In genomic region chr5:149656576-149657182, GRCh38 we compare ENCODE assay signal across 8 cellular contexts.
A peak's percentile ranks its signal among the peaks of the same experiment; 100 is the strongest.
DNase-seq lines count a peak whose midpoint lies in the region; ATAC-seq and TF ChIP-seq lines count a peak whose summit lies in the region.

No MANE protein-coding gene starts in this region.

- intact Hi-C loops in Calu3 (cut with micrococcal nuclease; ENCODE audit: unreplicated experiment), result loop anchor here (1.0 kb wide), 1 partner anchor 172 kb away; no protein-coding TSS in a partner anchor
- intact Hi-C loops in stomach (cut with DNase I; ENCODE audit: low total_unique reads), result no loop called here

- H3K36me3 ChIP-seq in SJCRH30, result no peaks in the 10 kb centered on the region
- no peaks in the 10 kb centered on the region for H3K36me3 ChIP-seq in stomach

- WGBS in stomach, 5 donors, result 55 to 83% (median 67%) methylated on average over 6 of the region's 6 CpGs

- DNase-seq in Calu3, result peak; percentile 71
- peak in 1 of 2 experiments; percentile 52 for DNase-seq in HL-60 (ENCODE audit: low read depth in 1 of 2, low spot score in 1 of 2)
- DNase-seq in SJCRH30, result peak; percentile 50 to 73
- DNase-seq in germinal center (ENCODE audit: low spot score), result peak; percentile 60
- peak; percentile 72 for DNase-seq in stomach
- DNase-seq in NK-92 (lab: John Stamatoyannopoulos, UW; ENCODE audit: unreplicated experiment), result no peak
- no peak for DNase-seq in activated CD4-positive, CD25-positive, alpha-beta regulatory T cell (lab: John Stamatoyannopoulos, UW)

- no peak overlapping the region for H3K27ac ChIP-seq in HL-60 (replicated peaks)
- no peak overlapping the region for H3K27ac ChIP-seq in SJCRH30
- peak overlapping the region in 3 of 5 donors; percentile 41 to 61 (median 51) for H3K27ac ChIP-seq in stomach

- H3K27me3 Mint-ChIP-seq in Calu3 (ENCODE audit: unreplicated experiment), result peaks cover 39% of the 10 kb centered on the region

- TF ChIP-seq CTCF in Calu3 (IDR thresholded peaks at IDR 0.05; ENCODE audit: unreplicated experiment), result peak; percentile 89
- peak; percentile 80 for TF ChIP-seq CTCF in HL-60 (IDR thresholded peaks at IDR 0.05; ENCODE audit: insufficient read depth, low read length)
- peak in 5 of 7 experiments; percentile 50 to 71 (median 64) for TF ChIP-seq CTCF in stomach (IDR thresholded peaks at IDR 0.05)

- no peaks in the 10 kb centered on the region for H3K27me3 ChIP-seq in HL-60 (ENCODE audit: insufficient read depth, poor library complexity, severe bottlenecking)
- no peaks in the 10 kb centered on the region for H3K27me3 ChIP-seq in SJCRH30
- H3K27me3 ChIP-seq in stomach, result no peaks in the 10 kb centered on the region

- no peak for TF ChIP-seq POLR2A in stomach (IDR thresholded peaks at IDR 0.05)

- no peak for TF ChIP-seq EP300 in stomach (IDR thresholded peaks at IDR 0.05)

- no peak overlapping the region for H3K4me3 ChIP-seq in HL-60 (replicated peaks; ENCODE audit: insufficient read depth, low read length)
- H3K4me3 ChIP-seq in SJCRH30, result no peak overlapping the region
- H3K4me3 ChIP-seq in stomach, result no peak overlapping the region

- no peaks in the 10 kb centered on the region for H3K4me1 ChIP-seq in SJCRH30
- H3K4me1 ChIP-seq in stomach, result peaks cover 5 to 20% (median 12%) of the 10 kb centered on the region in 4 donors

- no peaks in the 10 kb centered on the region for H3K9me3 ChIP-seq in SJCRH30 (replicated peaks)
- H3K9me3 ChIP-seq in stomach, result peaks cover 0 to 10% (median 2%) of the 10 kb centered on the region in 4 donors

- no TSS peak for BruUV-seq in Calu3 (replicated peaks; lab: Mats Ljungman, UMichigan)

- H3K36me3 Mint-ChIP-seq in Calu3 (ENCODE audit: insufficient read depth, unreplicated experiment), result peaks cover 2% of the 10 kb centered on the region

- H3K4me3 Mint-ChIP-seq in Calu3 (ENCODE audit: low read depth, unreplicated experiment), result no peak overlapping the region

- no peaks in the 10 kb centered on the region for H3K4me1 Mint-ChIP-seq in Calu3 (ENCODE audit: low read depth, unreplicated experiment)

- no peak for ATAC-seq in GM19324 (IDR thresholded peaks at IDR 0.05; ENCODE audit: low FRiP score, unreplicated experiment)

- H3K27ac Mint-ChIP-seq in Calu3 (ENCODE audit: unreplicated experiment), result no peak overlapping the region

- no peaks in the 10 kb centered on the region for H3K9me3 Mint-ChIP-seq in Calu3 (ENCODE audit: low read depth, unreplicated experiment)

- CTCF ChIA-PET in Calu3 (lab: Charles Lee), result interaction anchor here (0.7 to 1.7 kb wide), 11 partner anchors 11 to 171 kb away, joined by 3 to 11 read pairs (median 4); no protein-coding TSS in a partner anchor

Comparison
In these comparisons a context has a peak if more than half of its experiments do, and no peak if none do; other contexts are left out.
1. DNase-seq: peak in Calu3 (single experiment), SJCRH30 (2 of 2), germinal center (single experiment) and stomach (single experiment); none in NK-92 (single experiment) and activated CD4-positive, CD25-positive, alpha-beta regulatory T cell (0 of 4).
2. H3K27ac ChIP-seq: peak in stomach (3 of 5); none in HL-60 (single experiment) and SJCRH30 (single experiment).
3. Peak in every context shown above with its lines, with median percentiles within 50 percentile points of each other: CTCF ChIP-seq.